10 cellular contexts compared by ENCODE assay signal in genomic region chr5:111472579-111472978, GRCh38. TPM values are rescaled to one million over a fixed set of nuclear protein-coding genes. Genes with fewer than 3 reads are reported as not detected.
A peak's percentile ranks its signal among the peaks of the same experiment; 100 is the strongest.
DNase-seq lines count a peak whose midpoint lies in the region; ATAC-seq, FAIRE-seq and TF ChIP-seq lines count a peak whose summit lies in the region.
"Had no signal": no experiment of that assay in that cellular context is flagged by ENCODE, and none has a peak within 500 bp of the region (broad histone marks: within the 10 kb centered on the region; RNA-seq: fewer than 3 reads in every experiment).

No MANE protein-coding gene starts in this region.

- no peak for FAIRE-seq in H54 (lab: Jason Lieb, UNC)
- FAIRE-seq: islet of Langerhans had no signal

- intact Hi-C loops in posterior vena cava (cut with DNase I): no loop called here

- ATAC-seq in GM18858 (IDR thresholded peaks at IDR 0.05; ENCODE audit: unreplicated experiment) (peak; percentile 68), HG03103 (IDR thresholded peaks at IDR 0.05; ENCODE audit: low read depth, unreplicated experiment) (peak; percentile 69), GM19455 (IDR thresholded peaks at IDR 0.05; ENCODE audit: unreplicated experiment) (no peak)

- DNase-seq in AML-193 (lab: John Stamatoyannopoulos, UW) (peak; percentile 53 to 79), UCSD-AML1 (lab: John Stamatoyannopoulos, UW; ENCODE audit: unreplicated experiment) (peak; percentile 21), SHP77 (lab: John Stamatoyannopoulos, UW) (no peak), posterior vena cava (ENCODE audit: low spot score) (no peak), H54 (ENCODE audit: insufficient read length, low spot score) (no peak)
- DNase-seq: dorsolateral prefrontal cortex had no signal

- TF ChIP-seq POLR2A in H54 (IDR thresholded peaks at IDR 0.05; ENCODE audit: low read depth, low read length): no peak

RNA-seq across cellular contexts. Expression of gene STARD4, which starts 39.8 kb away (rescaled TPM):
- total RNA-seq in posterior vena cava: 10 to 100 TPM; 18.0 to 21.9 TPM

Comparison
In these comparisons a context has a peak if more than half of its experiments do, and no peak if none do; other contexts are left out.
1. DNase-seq: peak in AML-193 (2 of 2) and UCSD-AML1 (single experiment); none in SHP77 (0 of 2), posterior vena cava (single experiment) and H54 (single experiment).